8 cellular contexts compared by ENCODE assay signal in genomic region chrX:70434914-70435586, GRCh38. TPM values are rescaled to one million over a fixed set of nuclear protein-coding genes. Genes with fewer than 3 reads are reported as not detected.
DNase-seq lines count a peak whose midpoint lies in the region; ATAC-seq and TF ChIP-seq lines count a peak whose summit lies in the region.

No MANE protein-coding gene starts in this region.

- peak overlapping the region; percentile 11 to 78 for H3K18ac ChIP-seq in mesenchymal stem cell (ENCODE audit: low read depth in 1 of 2, low read length in 2 of 2)

- H2AK5ac ChIP-seq in mesenchymal stem cell (ENCODE audit: low read length, severe bottlenecking): no peak overlapping the region

- H3K27me3 Mint-ChIP-seq in MCF 10A (ENCODE audit: insufficient read depth, unreplicated experiment): peaks cover 50% of the 10 kb centered on the region

- peak overlapping the region; percentile 27 for H2BK120ac ChIP-seq in mesenchymal stem cell (ENCODE audit: low read depth, low read length)

- CTCF ChIA-PET in BJ (lab: Yijun Ruan, JAX) (interaction anchor here (1.0 to 2.2 kb wide), 3 partner anchors 9 to 28 kb away, joined by 3 to 6 read pairs (median 5); partner anchors contain the start of gene DLG3), MCF 10A (lab: Yijun Ruan, JAX) (interaction anchor here (0.6 to 2.3 kb wide), 12 partner anchors 15 to 536 kb away, joined by 3 to 17 read pairs (median 3); no protein-coding TSS in a partner anchor)

- intact Hi-C loops in MCF 10A (cut with micrococcal nuclease): loop anchor here (5.0 to 10.0 kb wide), 3 partner anchors 143 to 300 kb away; partner anchors contain the start of genes IGBP1 and KIF4A

- H3K4me2 ChIP-seq in mesenchymal stem cell (ENCODE audit: low read length, poor library complexity, severe bottlenecking): peak overlapping the region; percentile 74

- no peak overlapping the region for H2AFZ ChIP-seq in mesenchymal stem cell (ENCODE audit: low read depth, low read length)

- TSS peak; percentile 42 for BruUV-seq in MCF 10A (replicated peaks; lab: Mats Ljungman, UMichigan)

- TF ChIP-seq CTCF in BJ (IDR thresholded peaks at IDR 0.05; ENCODE audit: insufficient read depth, low read depth, low read length) (no peak), MCF 10A (IDR thresholded peaks at IDR 0.05; ENCODE audit: unreplicated experiment) (no peak)

- no peak overlapping the region for H4K91ac ChIP-seq in mesenchymal stem cell (ENCODE audit: low read length)

- H3K4me3 Mint-ChIP-seq in MCF 10A (ENCODE audit: unreplicated experiment): peak overlapping the region; percentile 80

- H3K4me1 ChIP-seq in HUES6 (ENCODE audit: control insufficient read depth, insufficient read depth, low read length) (peaks cover 17% of the 10 kb centered on the region; the same call in 1 of the 2 replicates), mesenchymal stem cell (ENCODE audit: control insufficient read depth, insufficient read depth, low read depth, low read length) (peaks cover 7% of the 10 kb centered on the region)

- no peaks in the 10 kb centered on the region for H3K27me3 ChIP-seq in BJ (ENCODE audit: control insufficient read depth, insufficient read depth, low read length)
- peaks cover 15% of the 10 kb centered on the region; the same call in 1 of the 2 replicates for H3K27me3 ChIP-seq in HUES6 (ENCODE audit: control insufficient read depth, insufficient read depth, low read length)
- H3K27me3 ChIP-seq in mesenchymal stem cell (ENCODE audit: control insufficient read depth in 1 of 2, insufficient read depth in 1 of 2, low read length in 2 of 2): peaks cover 0 to 34% of the 10 kb centered on the region in 2 experiments

- H3K4ac ChIP-seq in mesenchymal stem cell (ENCODE audit: low read depth in 1 of 2, low read length in 2 of 2): peak overlapping the region in 1 of 2 experiments; percentile 49

- POLR2A ChIA-PET in BJ (lab: Charles Lee) (interaction anchor here (0.6 kb wide), 1 partner anchor 1202 kb away, joined by 3 read pairs; no protein-coding TSS in a partner anchor), MCF 10A (lab: Yijun Ruan, JAX) (interaction anchor here (0.8 to 2.1 kb wide), 5 partner anchors 21 to 145 kb away, joined by 3 to 8 read pairs (median 3); partner anchors contain the start of genes KIF4A and PDZD11)

- no peaks in the 10 kb centered on the region for H3K79me1 ChIP-seq in mesenchymal stem cell (replicated peaks; ENCODE audit: low read length, poor library complexity, severe bottlenecking)

- peak overlapping the region; percentile 78 for H3K27ac Mint-ChIP-seq in MCF 10A (ENCODE audit: low read depth, unreplicated experiment)

- H3K14ac ChIP-seq in mesenchymal stem cell (ENCODE audit: low read length in 2 of 2): peak overlapping the region in 1 of 2 experiments; percentile 60

- no peaks in the 10 kb centered on the region for H3K9me3 Mint-ChIP-seq in MCF 10A (ENCODE audit: unreplicated experiment)

- DNase-seq in BJ (ENCODE audit: low read depth): no peak
- DNase-seq in MCF 10A (ENCODE audit: unreplicated experiment): peak; percentile 24
- peak; percentile 75 for DNase-seq in mesenchymal stem cell
- DNase-seq in NCI-H524 treated with DMSO at 0.1 percent for 48 hours (lab: John Stamatoyannopoulos, UW): no peak
- no peak for DNase-seq in NCI-H2081 (lab: John Stamatoyannopoulos, UW)

- peak overlapping the region; percentile 19 for H4K8ac ChIP-seq in mesenchymal stem cell (ENCODE audit: low read length)

- peak overlapping the region; percentile 53 for H3K9ac ChIP-seq in HUES6 (ENCODE audit: low read length)
- peak overlapping the region; percentile 86 for H3K9ac ChIP-seq in mesenchymal stem cell (ENCODE audit: low read length)

- ATAC-seq in GM19035 (IDR thresholded peaks at IDR 0.05; ENCODE audit: unreplicated experiment): no peak
- no peak for ATAC-seq in GM18867 (IDR thresholded peaks at IDR 0.05; ENCODE audit: unreplicated experiment)

- no peak overlapping the region for H2BK5ac ChIP-seq in mesenchymal stem cell (ENCODE audit: low read depth, low read length, poor library complexity, severe bottlenecking)

- H3K36me3 Mint-ChIP-seq in MCF 10A (ENCODE audit: insufficient read depth, unreplicated experiment): peaks cover 5% of the 10 kb centered on the region

- 6% methylated on average over 17 of the region's 17 CpGs for WGBS in mesenchymal stem cell

- peak overlapping the region; percentile 33 for H2BK15ac ChIP-seq in mesenchymal stem cell (ENCODE audit: low read depth, poor library complexity, severe bottlenecking)

- H3K23ac ChIP-seq in mesenchymal stem cell (ENCODE audit: low read length in 2 of 2): peak overlapping the region in 1 of 2 experiments; percentile 23

- H3K36me3 ChIP-seq in BJ (ENCODE audit: control insufficient read depth, insufficient read depth, low read length) (no peaks in the 10 kb centered on the region), HUES6 (ENCODE audit: control insufficient read depth, insufficient read depth, low read length) (0 out of 2 replicates have a peak, but pooled peaks cover 4% of the 10 kb centered on the region), mesenchymal stem cell (ENCODE audit: control insufficient read depth in 1 of 2, insufficient read depth in 2 of 2, low read depth in 1 of 2, low read length in 2 of 2) (no peaks in the 10 kb centered on the region)

- H3K4me1 Mint-ChIP-seq in MCF 10A (ENCODE audit: insufficient read depth, unreplicated experiment): peaks cover 10% of the 10 kb centered on the region

- peak overlapping the region in 1 of 2 experiments; percentile 18 for H2BK12ac ChIP-seq in mesenchymal stem cell (ENCODE audit: low read length in 2 of 2)

- H3K4me3 ChIP-seq in BJ (ENCODE audit: low read depth, low read length) (peak overlapping the region; percentile 78), HUES6 (ENCODE audit: low read depth, low read length) (peak overlapping the region; percentile 91), mesenchymal stem cell (ENCODE audit: insufficient read depth in 1 of 2, low read depth in 1 of 2, low read length in 2 of 2) (peak overlapping the region; percentile 76 to 93)

- peaks cover 9% of the 10 kb centered on the region; the same call in 1 of the 2 replicates for H3K9me3 ChIP-seq in HUES6 (ENCODE audit: control insufficient read depth, insufficient read depth, low read depth, low read length)
- no peaks in the 10 kb centered on the region for H3K9me3 ChIP-seq in mesenchymal stem cell (ENCODE audit: control insufficient read depth, low read length)

- H3K27ac ChIP-seq in HUES6 (ENCODE audit: low read depth, low read length): no peak overlapping the region
- no peak overlapping the region for H3K27ac ChIP-seq in mesenchymal stem cell (ENCODE audit: low read length, poor library complexity, severe bottlenecking)

RNA-seq across cellular contexts. Expression of gene DLG3, which starts 9.6 kb away (rescaled TPM):
- 9.8 and 14.3 TPM in 2 replicates for polyA plus RNA-seq in BJ (2011; rRNA removed)
- 6.0 and 6.4 TPM in 2 replicates for polyA minus RNA-seq in BJ (2011; rRNA and poly(A)+ RNA removed)
- total RNA-seq in MCF 10A (2022): 12.8 and 20.1 TPM in 2 replicates
- 18.9 TPM for polyA plus RNA-seq in mesenchymal stem cell (2013, experiment 1 of 2)
- polyA plus RNA-seq in mesenchymal stem cell (2013, experiment 2 of 2): 18.3 TPM

RNA-seq across cellular contexts. Expression of gene GDPD2, which starts 11.9 kb away (rescaled TPM):
- not detected in 2 replicates for polyA plus RNA-seq in BJ (2011; rRNA removed)
- not detected in 2 replicates for polyA minus RNA-seq in BJ (2011; rRNA and poly(A)+ RNA removed)
- not detected in 2 replicates for total RNA-seq in MCF 10A (2022)
- polyA plus RNA-seq in mesenchymal stem cell (2013, experiment 1 of 2): not detected
- polyA plus RNA-seq in mesenchymal stem cell (2013, experiment 2 of 2): not detected

Comparison
In these comparisons a context has a peak if more than half of its experiments do, and no peak if none do; other contexts are left out.
1. DNase-seq: peak in MCF 10A (single experiment) and mesenchymal stem cell (single experiment); none in BJ (single experiment), NCI-H524 treated with DMSO at 0.1 percent for 48 hours (single experiment) and NCI-H2081 (0 of 2).
2. Peak in every context shown above with its lines, with median percentiles within 50 percentile points of each other: H3K4me3 ChIP-seq.